16 cellular contexts compared by ENCODE assay signal in the genomic region with DNA sequence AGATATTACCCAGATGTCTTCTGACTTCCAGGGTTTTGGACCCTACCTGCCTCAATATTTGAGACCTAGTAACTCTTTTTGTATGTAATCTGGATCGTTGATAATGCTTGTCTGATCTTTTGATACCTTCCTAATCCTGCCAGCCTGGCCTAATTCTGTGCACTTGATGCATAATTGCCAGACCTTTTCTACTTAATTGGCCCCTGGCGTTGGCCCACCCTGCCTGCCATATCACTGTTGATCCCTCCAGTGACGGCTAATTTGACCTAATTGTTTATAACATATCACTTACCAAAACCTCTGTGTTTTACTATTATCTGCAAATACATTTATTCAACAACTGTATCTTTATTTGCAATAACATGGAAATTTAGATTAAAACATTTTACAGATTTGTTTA. TPM values are rescaled to one million over a fixed set of nuclear protein-coding genes. Genes with fewer than 3 reads are reported as not detected.
DNase-seq lines count a peak whose midpoint lies in the region; ATAC-seq and TF ChIP-seq lines count a peak whose summit lies in the region.
"Had no signal": no experiment of that assay in that cellular context is flagged by ENCODE, and none has a peak within 500 bp of the region (broad histone marks: within the 10 kb centered on the region; RNA-seq: fewer than 3 reads in every experiment).

No MANE protein-coding gene starts in this region.

- no peak overlapping the region; the same call in 1 of the 2 replicates for H3K27ac ChIP-seq in MM.1S (ENCODE audit: low read length)
- H3K27ac ChIP-seq in cingulate gyrus (ENCODE audit: low read depth, low read length): peak overlapping the region; percentile 87
- H3K27ac ChIP-seq in temporal lobe (ENCODE audit: low read depth, low read length): peak overlapping the region; percentile 92
- H3K27ac ChIP-seq: BLaER1 treated with 17β-estradiol and CSF1 and Interleukin-3, amounts not matched to agents 10 nM and 100 nM; SJCRH30 had no signal

- H2AFZ ChIP-seq in MM.1S (ENCODE audit: low read length): no peak overlapping the region

- H3K4me1 ChIP-seq in MM.1S (ENCODE audit: low read length): peaks cover 17% of the 10 kb centered on the region; the same call in 1 of the 2 replicates
- H3K4me1 ChIP-seq: SJCRH30 had no signal

- H3K36me3 ChIP-seq in MM.1S (replicated peaks; ENCODE audit: insufficient read depth, low read length): no peaks in the 10 kb centered on the region
- H3K36me3 ChIP-seq: SJCRH30 had no signal

- no peak overlapping the region for H3K9ac ChIP-seq in MM.1S (ENCODE audit: low read length)
- H3K9ac ChIP-seq: BLaER1 treated with 17β-estradiol and CSF1 and Interleukin-3, amounts not matched to agents 10 nM and 100 nM had no signal

- peak overlapping the region; percentile 36; the same call in 1 of the 2 replicates for H3K4me2 ChIP-seq in MM.1S (ENCODE audit: low read depth, low read length)
- H3K4me2 ChIP-seq: BLaER1 treated with 17β-estradiol and CSF1 and Interleukin-3, amounts not matched to agents 10 nM and 100 nM had no signal

- H3F3A ChIP-seq in MM.1S (ENCODE audit: insufficient read depth, low read length): 0 out of 2 replicates have a peak, but pooled peaks cover 3% of the 10 kb centered on the region

- H3K4me3 ChIP-seq in MM.1S (ENCODE audit: low read length): no peak overlapping the region
- H3K4me3 ChIP-seq: BLaER1 treated with 17β-estradiol and CSF1 and Interleukin-3, amounts not matched to agents 10 nM and 100 nM; GM12878; K562; SJCRH30 had no signal

- no peaks in the 10 kb centered on the region for H3K9me3 ChIP-seq in MM.1S (replicated peaks; ENCODE audit: insufficient read depth, low read length)
- H3K9me3 ChIP-seq: SJCRH30 had no signal

- peaks cover 95% of the 10 kb centered on the region for H3K79me2 ChIP-seq in MM.1S (ENCODE audit: low read length)

- no peaks in the 10 kb centered on the region for H3K9me2 ChIP-seq in MM.1S (replicated peaks; ENCODE audit: insufficient read depth, low read length)

- ATAC-seq in HG03280 (IDR thresholded peaks at IDR 0.05; ENCODE audit: unreplicated experiment): no peak
- ATAC-seq: GM12878, K562 had no signal

- TF ChIP-seq CTCF in MM.1S (IDR thresholded peaks at IDR 0.05; ENCODE audit: low read length): no peak

- no peaks in the 10 kb centered on the region for H3K27me3 ChIP-seq in MM.1S (replicated peaks; ENCODE audit: insufficient read depth, low read length)
- H3K27me3 ChIP-seq: BLaER1 treated with 17β-estradiol and CSF1 and Interleukin-3, amounts not matched to agents 10 nM and 100 nM; SJCRH30 had no signal

- DNase-seq in NCI-H524 (lab: John Stamatoyannopoulos, UW) (peak; percentile 52 to 61), NCI-H524 treated with DMSO at 0.1 percent for 48 hours (lab: John Stamatoyannopoulos, UW) (no peak), MM.1S (no peak), DMS53 (lab: John Stamatoyannopoulos, UW) (no peak), cerebellum (ENCODE audit: low spot score) (no peak)
- DNase-seq: NCI-H1092, NCI-H1694 treated with DMSO at 0.1 percent for 48 hours, NCI-H446, RPMI8226, SJCRH30 had no signal

- 0 out of 2 replicates have a peak, but pooled peaks cover 8% of the 10 kb centered on the region for H4K20me1 ChIP-seq in MM.1S (ENCODE audit: insufficient read depth, low read length)

RNA-seq across cellular contexts. Expression of a gene that starts 49.0 kb away (rescaled TPM):
- 41.1 TPM for total RNA-seq in temporal lobe
- total RNA-seq in cerebellum: 24.2 TPM

Comparison
In these comparisons a context has a peak if more than half of its experiments do, and no peak if none do; other contexts are left out.
1. DNase-seq: peak in NCI-H524 (2 of 2); none in NCI-H524 treated with DMSO at 0.1 percent for 48 hours (single experiment), MM.1S (single experiment), DMS53 (single experiment) and cerebellum (single experiment).